ENCODE assay signal across 1 cellular context in the genomic region with DNA sequence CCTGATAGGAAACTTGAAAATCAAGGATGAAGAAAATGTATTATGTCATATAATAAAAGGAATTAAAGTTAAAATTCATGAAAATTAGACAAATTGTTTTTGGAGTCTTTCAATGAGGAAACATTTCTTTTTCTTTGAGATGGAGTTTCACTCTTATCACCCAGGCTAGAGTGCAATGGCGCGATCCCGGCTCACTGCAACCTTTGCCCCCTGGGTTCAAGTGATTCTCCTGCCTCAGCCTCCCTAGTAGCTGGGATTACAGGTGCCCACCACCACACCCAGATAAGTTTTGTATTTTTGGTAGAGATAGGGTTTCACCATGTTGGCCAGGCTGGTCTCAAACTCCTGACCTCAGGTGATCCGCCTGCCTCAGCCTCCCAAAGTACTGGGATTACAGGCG.
DNase-seq lines count a peak whose midpoint lies in the region; TF ChIP-seq lines count a peak whose summit lies in the region.
"Not testable (repeated sequence)": the region's sequence is repeated elsewhere in the genome, so short reads cannot be mapped to it uniquely, and the experiment has no call there.

No MANE protein-coding gene starts in this region.

- H3K4me1 ChIP-seq in BE2C: not testable (repeated sequence)

- H3K27me3 ChIP-seq in BE2C: peaks cover 22% of the 10 kb centered on the region

- not testable (repeated sequence) for TF ChIP-seq CTCF in BE2C (IDR thresholded peaks at IDR 0.05; ENCODE audit: low read depth, low read length)

- DNase-seq in BE2C: peak; percentile 93

- H3K36me3 ChIP-seq in BE2C: not testable (repeated sequence)

- not testable (repeated sequence) for H3K4me3 ChIP-seq in BE2C (ENCODE audit: low read depth, low read length)

- H3K9me3 ChIP-seq in BE2C: peaks cover 22% of the 10 kb centered on the region
